1 cellular context compared by ENCODE assay signal in genomic region chr1:55235722-55236121, GRCh38.
TF ChIP-seq lines count a peak whose summit lies in the region.

No MANE protein-coding gene starts in this region.

TF ChIP-seq in WTC11, 78 proteins besides CTCF, POLR2A, EP300 and RAD21 (continued from another document):
- no peak for TF ChIP-seq ERG (CRISPR knock-in tag; IDR thresholded peaks at IDR 0.05)
